Comparison of ENCODE assay signal across 19 cellular contexts in genomic region chr12:69055280-69055679, GRCh38.
DNase-seq lines count a peak whose midpoint lies in the region; ATAC-seq, FAIRE-seq and TF ChIP-seq lines count a peak whose summit lies in the region.
"Had no signal": no experiment of that assay in that cellular context is flagged by ENCODE, and none has a peak within 500 bp of the region (broad histone marks: within the 10 kb centered on the region; RNA-seq: fewer than 3 reads in every experiment).

No MANE protein-coding gene starts in this region.

- CTCF ChIA-PET in H1 (lab: Charles Lee; ENCODE audit: partially characterized antibody): no interaction called here
- CTCF ChIA-PET in HepG2 (lab: Yijun Ruan, JAX; ENCODE audit: low intra/inter-chr PET ratio, low total read pairs): no interaction called here

- no peak for DNase-seq in HFFc6
- DNase-seq in H1 (ENCODE audit: low read depth in 1 of 2, low spot score in 2 of 2): no peak
- peak; percentile 34 for DNase-seq in HepG2 (ENCODE audit: low spot score)
- DNase-seq in trophoblast cell: no peak
- no peak for DNase-seq in NCI-H524 (lab: John Stamatoyannopoulos, UW)
- DNase-seq in stimulated activated CD8-positive, alpha-beta memory T cell treated with anti-CD3 and anti-CD28 coated beads, Interleukin-4, amount 100 ng/mL, for 48 hours: no peak
- no peak for DNase-seq in superior temporal gyrus (ENCODE audit: extremely low spot score)
- DNase-seq in NAMALWA (ENCODE audit: low spot score): no peak
- DNase-seq: BE2C; CD8-positive, alpha-beta T cell; COR-L47; DMS153; DND-41; GDM1 had no signal

- H3K27ac Mint-ChIP-seq in HFFc6: 0 out of 2 replicates have a peak overlapping the region, but pooled peaks have one; percentile 29
- H3K27ac Mint-ChIP-seq: CD8-positive, alpha-beta T cell; IgD-negative memory B cell had no signal

- in situ Hi-C loops in HepG2 (cut with HindIII; ENCODE audit: extremely low pct_ligation_motif_present, low pct_unique_long_range_greater_than_20kb): no loop called here

- no peak overlapping the region for H4K5ac ChIP-seq in H1 (ENCODE audit: insufficient read length, low read depth, low read length)

- WGBS in H1 (ENCODE audit: extremely low coverage in 1 of 2, insufficient coverage in 1 of 2, insufficient read length in 1 of 2, insufficient replicate concordance in 2 of 2, low coverage in 1 of 2, low lambda C conversion rate in 2 of 2, missing lambda C conversion rate in 1 of 2), 2 experiments: 90% methylated on average over 2 of the region's 2 CpGs; no CpG with 5 or more reads in 1 of the 2 experiments
- 0% methylated on average over 2 of the region's 2 CpGs for WGBS in HepG2 (ENCODE audit: low lambda C conversion rate)
- no CpG with 5 or more reads among the region's 2 CpGs for WGBS in trophoblast cell (ENCODE audit: extremely low coverage, insufficient coverage, insufficient read length)

- H3K9me3 Mint-ChIP-seq in HFFc6: peaks cover 12% of the 10 kb centered on the region
- H3K9me3 Mint-ChIP-seq: CD8-positive, alpha-beta T cell; IgD-negative memory B cell had no signal

- no peak overlapping the region for H3K56ac ChIP-seq in H1 (replicated peaks; ENCODE audit: insufficient read length, low read depth, low read length)

- H3K9ac ChIP-seq in H1 (replicated peaks in 1 of 4; ENCODE audit: extremely low read depth in 1 of 4, low read depth in 3 of 4, low read length in 3 of 4) (no peak overlapping the region), HepG2 (ENCODE audit: insufficient read depth, low read depth, low read length) (no peak overlapping the region), trophoblast cell (ENCODE audit: low read length) (no peak overlapping the region)

- H3K9me3 ChIP-seq in H1 (ENCODE audit: insufficient read depth in 2 of 2, low read depth in 1 of 2, low read length in 1 of 2) (no peaks in the 10 kb centered on the region), HepG2 (ENCODE audit: low read length) (no peaks in the 10 kb centered on the region), trophoblast cell (ENCODE audit: insufficient read depth, low read depth, low read length) (no peaks in the 10 kb centered on the region)
- H3K9me3 ChIP-seq: BE2C had no signal

- H3K4me2 ChIP-seq in H1 (ENCODE audit: insufficient read depth in 1 of 2, low read depth in 2 of 2, low read length in 2 of 2) (no peak overlapping the region), HepG2 (ENCODE audit: low read depth, low read length) (peak overlapping the region; percentile 69), trophoblast cell (ENCODE audit: low read length) (no peak overlapping the region)
- H3K4me2 ChIP-seq: A549 had no signal

- peaks cover 84% of the 10 kb centered on the region for H3K4me1 Mint-ChIP-seq in HFFc6 (ENCODE audit: low read depth)
- H3K4me1 Mint-ChIP-seq: IgD-negative memory B cell had no signal

- H4K12ac ChIP-seq in trophoblast cell (ENCODE audit: low read depth, low read length): no peak overlapping the region

- no peak overlapping the region for H2AK5ac ChIP-seq in H1 (ENCODE audit: low read depth, low read length)
- no peak overlapping the region for H2AK5ac ChIP-seq in trophoblast cell (ENCODE audit: low read length)

- no peaks in the 10 kb centered on the region for H3K79me2 ChIP-seq in H1 (ENCODE audit: control insufficient read depth in 1 of 2, insufficient read depth in 2 of 2, low read length in 2 of 2)
- H3K79me2 ChIP-seq in HepG2 (ENCODE audit: insufficient read depth, low read length): no peaks in the 10 kb centered on the region
- no peaks in the 10 kb centered on the region for H3K79me2 ChIP-seq in trophoblast cell (ENCODE audit: control insufficient read depth, insufficient read depth, low read length, poor library complexity)

- no peak overlapping the region for H2BK5ac ChIP-seq in H1 (ENCODE audit: low read depth, low read length)
- H2BK5ac ChIP-seq in trophoblast cell (ENCODE audit: low read depth, low read length, poor library complexity): no peak overlapping the region

- H3K27me3 ChIP-seq in H1 (replicated peaks in 1 of 4; ENCODE audit: control insufficient read depth in 3 of 4, extremely low read depth in 1 of 4, insufficient read depth in 3 of 4, low read length in 3 of 4) (no peaks in the 10 kb centered on the region; a peak in 1 of 7 replicates), HepG2 (ENCODE audit: control insufficient read depth in 1 of 2, insufficient read depth in 2 of 2, low read length in 2 of 2) (no peaks in the 10 kb centered on the region), trophoblast cell (ENCODE audit: insufficient read depth, low read length) (no peaks in the 10 kb centered on the region)

- TF ChIP-seq POLR2A in H1 (IDR thresholded peaks at IDR 0.05; ENCODE audit: control extremely low read depth in 1 of 2, low read depth in 2 of 2, low read length in 2 of 2): no peak
- no peak for TF ChIP-seq POLR2A in HepG2 (IDR thresholded peaks at IDR 0.05; ENCODE audit: insufficient read depth in 1 of 2, low read depth in 2 of 2, low read length in 2 of 2)

- no peak overlapping the region for H3K4me3 ChIP-seq in H1 (ENCODE audit: extremely low read depth in 1 of 4, insufficient read depth in 2 of 4, low read depth in 3 of 4, low read length in 4 of 4)
- peak overlapping the region in 1 of 3 experiments; percentile 27; a peak in 1 of 6 replicates for H3K4me3 ChIP-seq in HepG2 (replicated peaks in 1 of 3; ENCODE audit: insufficient read depth in 1 of 3, low read depth in 2 of 3, low read length in 3 of 3)
- no peak overlapping the region for H3K4me3 ChIP-seq in trophoblast cell (ENCODE audit: low read depth, low read length)
- H3K4me3 ChIP-seq: A549 had no signal

- no peaks in the 10 kb centered on the region for H3K23me2 ChIP-seq in H1 (ENCODE audit: low read depth, low read length)

- H4K91ac ChIP-seq in H1 (replicated peaks; ENCODE audit: insufficient read length, low read length) (no peak overlapping the region), trophoblast cell (ENCODE audit: low read depth, low read length) (peak overlapping the region; percentile 26)

- H2BK120ac ChIP-seq in H1 (replicated peaks; ENCODE audit: low read depth, low read length): no peak overlapping the region
- peak overlapping the region; percentile 68 for H2BK120ac ChIP-seq in trophoblast cell (ENCODE audit: insufficient read depth, low read length, poor library complexity)

- peaks cover 34% of the 10 kb centered on the region for H3K36me3 Mint-ChIP-seq in HFFc6 (ENCODE audit: low read depth)
- H3K36me3 Mint-ChIP-seq: CD8-positive, alpha-beta T cell had no signal

- H2AFZ ChIP-seq in H1 (ENCODE audit: low read length) (no peak overlapping the region), HepG2 (ENCODE audit: low read length) (no peak overlapping the region), trophoblast cell (ENCODE audit: insufficient read depth, low read length, poor library complexity) (no peak overlapping the region)

- no peak overlapping the region for H2BK20ac ChIP-seq in H1 (ENCODE audit: low read length)

- no peak for TF ChIP-seq EP300 in H1 (IDR thresholded peaks at IDR 0.05; ENCODE audit: borderline replicate concordance in 1 of 2, low read depth in 2 of 2, low read length in 2 of 2)
- TF ChIP-seq EP300 in HepG2 (IDR thresholded peaks at IDR 0.05; ENCODE audit: low read depth in 2 of 2, low read length in 2 of 2): no peak; a peak in 1 of 4 replicates
- TF ChIP-seq EP300 in HepG2 (CRISPR knock-in tag; IDR thresholded peaks at IDR 0.05; ENCODE audit: borderline replicate concordance): no peak

- H3K36me3 ChIP-seq in H1 (ENCODE audit: control insufficient read depth in 2 of 4, insufficient read depth in 4 of 4, low read length in 3 of 4) (no peaks in the 10 kb centered on the region), HepG2 (replicated peaks in 1 of 2; ENCODE audit: control insufficient read depth in 1 of 2, insufficient read depth in 2 of 2, low read length in 2 of 2) (no peaks in the 10 kb centered on the region), trophoblast cell (ENCODE audit: control insufficient read depth in 1 of 2, insufficient read depth in 2 of 2, low read length in 2 of 2) (no peaks in the 10 kb centered on the region)
- H3K36me3 ChIP-seq: BE2C had no signal

- H3K27me3 Mint-ChIP-seq in HFFc6 (ENCODE audit: insufficient read depth): peaks cover 2% of the 10 kb centered on the region

- ATAC-seq in HepG2: peak; percentile 11
- ATAC-seq: A549; CD8-positive, alpha-beta T cell had no signal

- H4K8ac ChIP-seq in H1 (ENCODE audit: extremely low read depth, insufficient read depth, low read length) (no peak overlapping the region), trophoblast cell (ENCODE audit: low read depth, low read length) (no peak overlapping the region)

- no TSS peak for BruUV-seq in HepG2 (replicated peaks; lab: Mats Ljungman, UMichigan)

- H2BK15ac ChIP-seq in H1 (ENCODE audit: low read length): no peak overlapping the region

- no peak for TF ChIP-seq RAD21 in H1 (IDR thresholded peaks at IDR 0.05 in 1 of 2, conservative IDR thresholded peaks at IDR 0.05 in 1 of 2; ENCODE audit: low read depth in 2 of 2, low read length in 2 of 2)
- TF ChIP-seq RAD21 in HepG2 (CRISPR knock-in tag; IDR thresholded peaks at IDR 0.05): no peak

- H3K23ac ChIP-seq in H1 (ENCODE audit: insufficient read length): no peak overlapping the region
- no peak overlapping the region for H3K23ac ChIP-seq in trophoblast cell (ENCODE audit: low read length)

- no peak overlapping the region for H3K27ac ChIP-seq in H1 (ENCODE audit: low read depth, low read length)
- H3K27ac ChIP-seq in HepG2 (ENCODE audit: extremely low read length, insufficient read depth, low read length): peak overlapping the region; percentile 75
- H3K27ac ChIP-seq in trophoblast cell (ENCODE audit: low read depth, low read length): no peak overlapping the region
- H3K27ac ChIP-seq: C4-2B had no signal

- no peak overlapping the region for H3K18ac ChIP-seq in H1 (ENCODE audit: extremely low read depth, low read length)
- H3K18ac ChIP-seq in trophoblast cell (ENCODE audit: low read length): no peak overlapping the region

- POLR2A ChIA-PET in H1 (lab: Charles Lee; ENCODE audit: partially characterized antibody): no interaction called here
- POLR2A ChIA-PET in HepG2 (lab: Yijun Ruan, JAX): no interaction called here

- H3K4me1 ChIP-seq in H1 (replicated peaks in 1 of 4; ENCODE audit: control insufficient read depth in 3 of 4, insufficient read depth in 4 of 4, low read length in 3 of 4) (peaks cover 0 to 16% (median 6%) of the 10 kb centered on the region in 4 experiments; a peak in 4 of 7 replicates), HepG2 (ENCODE audit: insufficient read depth, low read length) (peaks cover 72% of the 10 kb centered on the region), trophoblast cell (ENCODE audit: control insufficient read depth in 1 of 2, insufficient read depth in 2 of 2, low read length in 2 of 2) (peaks cover 9 to 13% of the 10 kb centered on the region in 2 experiments)
- H3K4me1 ChIP-seq: BE2C had no signal

- intact Hi-C loops in HepG2 (cut with micrococcal nuclease; ENCODE audit: unreplicated experiment): no loop called here

- no peak overlapping the region for H3K4me3 Mint-ChIP-seq in HFFc6
- H3K4me3 Mint-ChIP-seq: CD8-positive, alpha-beta T cell; IgD-negative memory B cell had no signal

- H4K20me1 ChIP-seq in H1 (replicated peaks in 1 of 2; ENCODE audit: control insufficient read depth in 1 of 2, insufficient read depth in 2 of 2, low read length in 2 of 2) (no peaks in the 10 kb centered on the region), HepG2 (ENCODE audit: insufficient read depth, low read length) (no peaks in the 10 kb centered on the region)

- TF ChIP-seq CTCF in HFFc6 (IDR thresholded peaks at IDR 0.05) (no peak), H1 (IDR thresholded peaks at IDR 0.05; ENCODE audit: control extremely low read depth in 1 of 3, insufficient read depth in 1 of 3, low read depth in 1 of 3, low read length in 3 of 3) (no peak), HepG2 (CRISPR knock-in tag; IDR thresholded peaks at IDR 0.05) (no peak)

- H2BK12ac ChIP-seq in H1 (ENCODE audit: low read depth, low read length): 0 out of 2 replicates have a peak overlapping the region, but pooled peaks have one; percentile 14
- H2BK12ac ChIP-seq in trophoblast cell (ENCODE audit: low read length): peak overlapping the region; percentile 84

- FAIRE-seq in H1 (lab: Jason Lieb, UNC) (no peak), HepG2 (lab: Jason Lieb, UNC) (no peak)
- FAIRE-seq: A549, D721Med, GM12892 had no signal

- H3K4ac ChIP-seq in H1 (replicated peaks; ENCODE audit: insufficient read length, low read depth, low read length) (no peak overlapping the region), trophoblast cell (ENCODE audit: low read depth, low read length) (no peak overlapping the region)

- H3K14ac ChIP-seq in H1 (ENCODE audit: insufficient read length) (no peak overlapping the region), trophoblast cell (ENCODE audit: low read length) (no peak overlapping the region)

- H3K79me1 ChIP-seq in H1 (ENCODE audit: low read depth, low read length): no peaks in the 10 kb centered on the region
- H3K79me1 ChIP-seq in trophoblast cell (ENCODE audit: low read length): peaks cover 8% of the 10 kb centered on the region
